ENCODE assay signal across 17 cellular contexts in the genomic region with DNA sequence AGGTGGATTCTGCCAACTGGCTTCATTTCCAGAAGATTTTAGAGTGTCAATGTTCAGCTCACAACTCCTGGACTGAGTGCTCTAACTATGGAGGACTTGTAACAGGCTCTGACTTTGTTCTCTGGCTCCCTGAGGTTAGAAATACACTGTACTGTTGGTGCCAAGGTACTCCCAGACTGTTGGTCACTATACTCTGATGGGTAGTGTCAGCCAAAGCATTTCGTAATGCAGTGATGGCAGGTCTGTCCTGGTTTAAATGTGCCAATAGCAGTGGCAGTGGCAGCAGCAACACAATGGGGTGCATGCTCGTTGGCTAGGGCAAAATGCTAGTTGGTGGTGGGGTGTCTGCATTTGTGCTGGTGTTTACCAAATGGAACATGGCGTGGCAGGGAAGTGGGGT.
DNase-seq lines count a peak whose midpoint lies in the region; ATAC-seq and TF ChIP-seq lines count a peak whose summit lies in the region.
"Had no signal": no experiment of that assay in that cellular context is flagged by ENCODE, and none has a peak within 500 bp of the region (broad histone marks: within the 10 kb centered on the region; RNA-seq: fewer than 3 reads in every experiment).

No MANE protein-coding gene starts in this region.

- no peak overlapping the region for H2BK12ac ChIP-seq in neuronal stem cell (ENCODE audit: low read length)

- intact Hi-C loops in Right ventricle myocardium superior (cut with DNase I) (no loop called here), left ventricle myocardium inferior (cut with micrococcal nuclease) (no loop called here), left ventricle myocardium superior (cut with micrococcal nuclease) (no loop called here), prostate gland (cut with DNase I) (no loop called here)

- no CpG with 5 or more reads among the region's 3 CpGs for WGBS in neuronal stem cell (ENCODE audit: extremely low coverage in 2 of 2, insufficient read length in 2 of 2, insufficient replicate concordance in 1 of 2), 2 donors
- WGBS in prostate gland, result 92% methylated on average over 3 of the region's 3 CpGs

- no peak overlapping the region for H3K23ac ChIP-seq in neuronal stem cell (ENCODE audit: low read depth, low read length, poor library complexity)

- H3K4me1 ChIP-seq in left ventricle myocardium inferior (no peaks in the 10 kb centered on the region), neuronal stem cell (ENCODE audit: control insufficient read depth in 2 of 2, insufficient read depth in 1 of 2, low read depth in 1 of 2, low read length in 2 of 2) (no peaks in the 10 kb centered on the region), prostate gland (replicated peaks) (no peaks in the 10 kb centered on the region)

- H3K4me3 ChIP-seq in left ventricle myocardium inferior, result no peak overlapping the region
- no peak overlapping the region for H3K4me3 ChIP-seq in epithelial cell of esophagus (ENCODE audit: low read length)
- no peak overlapping the region for H3K4me3 ChIP-seq in neuronal stem cell (ENCODE audit: low read length in 2 of 2)
- H3K4me3 ChIP-seq in prostate gland, result no peak overlapping the region
- H3K4me3 ChIP-seq: GM23248 had no signal

- H3K79me1 ChIP-seq in neuronal stem cell (ENCODE audit: low read depth, low read length), result no peaks in the 10 kb centered on the region

- H3K27me3 ChIP-seq in left ventricle myocardium inferior (ENCODE audit: low read depth), result no peaks in the 10 kb centered on the region
- no peaks in the 10 kb centered on the region for H3K27me3 ChIP-seq in neuronal stem cell (ENCODE audit: control insufficient read depth in 3 of 3, insufficient read depth in 3 of 3, low read depth in 1 of 3, low read length in 3 of 3)
- no peaks in the 10 kb centered on the region for H3K27me3 ChIP-seq in prostate gland (replicated peaks; ENCODE audit: insufficient read depth)

- no peak overlapping the region for H2BK5ac ChIP-seq in neuronal stem cell (ENCODE audit: low read length)

- no peak overlapping the region for H3K4me2 ChIP-seq in neuronal stem cell (ENCODE audit: insufficient read depth, low read length, poor library complexity, severe bottlenecking)

- peak overlapping the region; percentile 45 for H4K8ac ChIP-seq in neuronal stem cell (ENCODE audit: low read depth, low read length)

- peaks cover 30% of the 10 kb centered on the region for H3K9me3 ChIP-seq in left ventricle myocardium inferior (replicated peaks)
- H3K9me3 ChIP-seq in neuronal stem cell (replicated peaks in 1 of 2; ENCODE audit: control insufficient read depth in 2 of 2, insufficient read depth in 1 of 2, low read depth in 1 of 2, low read length in 2 of 2), result no peaks in the 10 kb centered on the region
- H3K9me3 ChIP-seq in prostate gland, result no peaks in the 10 kb centered on the region

- H2BK15ac ChIP-seq in neuronal stem cell (ENCODE audit: low read length), result no peak overlapping the region

- H3K36me3 ChIP-seq in left ventricle myocardium inferior, result no peaks in the 10 kb centered on the region
- H3K36me3 ChIP-seq in neuronal stem cell (replicated peaks in 1 of 2; ENCODE audit: control insufficient read depth in 2 of 2, insufficient read depth in 2 of 2, low read length in 2 of 2), result no peaks in the 10 kb centered on the region
- H3K36me3 ChIP-seq in prostate gland, result no peaks in the 10 kb centered on the region

- ATAC-seq in Right ventricle myocardium superior (ENCODE audit: poor library complexity), result peak; percentile 91
- peak; percentile 38 for ATAC-seq in left ventricle myocardium superior
- no peak for ATAC-seq in HG03432 (IDR thresholded peaks at IDR 0.05; ENCODE audit: unreplicated experiment)

- no peak overlapping the region for H2BK120ac ChIP-seq in neuronal stem cell (ENCODE audit: low read depth, low read length)

- TF ChIP-seq CTCF in left ventricle myocardium inferior (IDR thresholded peaks at IDR 0.05; ENCODE audit: borderline replicate concordance) (no peak), epithelial cell of esophagus (IDR thresholded peaks at IDR 0.05; ENCODE audit: insufficient read depth, low read depth, low read length, missing control alignments) (no peak), prostate gland (IDR thresholded peaks at IDR 0.05) (no peak)

- no peak for TF ChIP-seq POLR2A in prostate gland (IDR thresholded peaks at IDR 0.05)

- H3K4ac ChIP-seq in neuronal stem cell (ENCODE audit: low read length), result no peak overlapping the region

- no peak overlapping the region for H2AK5ac ChIP-seq in neuronal stem cell (ENCODE audit: low read depth, low read length)

- no peak overlapping the region for H3K14ac ChIP-seq in neuronal stem cell (ENCODE audit: low read length)

- no peak for DNase-seq in Right ventricle myocardium superior
- DNase-seq in left ventricle myocardium inferior, result no peak
- peak; percentile 6 for DNase-seq in epithelial cell of esophagus (ENCODE audit: low read depth)
- no peak for DNase-seq in left ventricle myocardium superior
- DNase-seq in neuronal stem cell (ENCODE audit: low spot score), result no peak
- no peak for DNase-seq in NCI-H1417 (lab: John Stamatoyannopoulos, UW)
- DNase-seq in prostate gland (ENCODE audit: low spot score), result no peak
- DNase-seq: C1 segment of cervical spinal cord; Calu3; CD4-positive, alpha-beta memory T cell; COR-L47; DMS53; GF-D8; GM23248; H7; HCEC 1CT had no signal

- no peak overlapping the region for H3K27ac ChIP-seq in left ventricle myocardium inferior (replicated peaks)
- H3K27ac ChIP-seq in neuronal stem cell (replicated peaks; ENCODE audit: low read length), result no peak overlapping the region
- H3K27ac ChIP-seq in prostate gland, result no peak overlapping the region
- H3K27ac ChIP-seq: GM23248 had no signal

- H4K91ac ChIP-seq in neuronal stem cell (ENCODE audit: low read depth, low read length, poor library complexity), result no peak overlapping the region

- peak overlapping the region; percentile 15 for H3K18ac ChIP-seq in neuronal stem cell (ENCODE audit: low read length)

- H2AFZ ChIP-seq in neuronal stem cell (ENCODE audit: low read length), result no peak overlapping the region
- H2AFZ ChIP-seq: GM23248 had no signal

- H3K9ac ChIP-seq in neuronal stem cell (ENCODE audit: low read depth, low read length, poor library complexity), result no peak overlapping the region
- H3K9ac ChIP-seq: GM23248 had no signal
